1 cellular context compared by ENCODE assay signal in genomic region chr7:150357771-150358427, GRCh38.
TF ChIP-seq lines count a peak whose summit lies in the region.

No MANE protein-coding gene starts in this region.

TF ChIP-seq in HEK293, 187 proteins besides CTCF, POLR2A, EP300 and RAD21 (continued from another document):
- TF ChIP-seq ATF2 (tag by site-specific recombination; IDR thresholded peaks at IDR 0.05; ENCODE audit: low read depth) (no peak), ZBTB8A (tag by site-specific recombination; IDR thresholded peaks at IDR 0.05) (no peak), ZFP3 (tag by site-specific recombination; IDR thresholded peaks at IDR 0.05; ENCODE audit: low read depth) (no peak), ZNF146 (tag by site-specific recombination; IDR thresholded peaks at IDR 0.05) (no peak), ZNF24 (tag by site-specific recombination; IDR thresholded peaks at IDR 0.05) (no peak), ZNF121 (tag by site-specific recombination; IDR thresholded peaks at IDR 0.05) (no peak), ZNF48 (tag by site-specific recombination; IDR thresholded peaks at IDR 0.05) (no peak), ZNF623 (tag by site-specific recombination; IDR thresholded peaks at IDR 0.05) (no peak), ZNF660 (tag by site-specific recombination; IDR thresholded peaks at IDR 0.05) (no peak), ZNF571 (tag by site-specific recombination; IDR thresholded peaks at IDR 0.05) (no peak), EGR2 (tag by site-specific recombination; IDR thresholded peaks at IDR 0.05; ENCODE audit: low read depth) (no peak), ZNF600 (tag by site-specific recombination; IDR thresholded peaks at IDR 0.05) (no peak), KLF10 (tag by site-specific recombination; IDR thresholded peaks at IDR 0.05) (no peak), ZNF580 (tag by site-specific recombination; IDR thresholded peaks at IDR 0.05) (no peak), ZNF239 (tag by site-specific recombination; IDR thresholded peaks at IDR 0.05) (no peak), ZNF19 (tag by site-specific recombination; IDR thresholded peaks at IDR 0.05; ENCODE audit: low read depth) (no peak), ZNF791 (tag by site-specific recombination; IDR thresholded peaks at IDR 0.05) (no peak), ZNF37A (tag by site-specific recombination; IDR thresholded peaks at IDR 0.05) (no peak), ZNF530 (tag by site-specific recombination; IDR thresholded peaks at IDR 0.05; ENCODE audit: low read depth) (no peak), ZXDB (tag by site-specific recombination; IDR thresholded peaks at IDR 0.05) (no peak), ZBTB6 (tag by site-specific recombination; IDR thresholded peaks at IDR 0.05) (no peak), ZSCAN4 (tag by site-specific recombination; IDR thresholded peaks at IDR 0.05) (no peak), ZNF658 (tag by site-specific recombination; IDR thresholded peaks at IDR 0.05) (no peak), ZNF114 (tag by site-specific recombination; IDR thresholded peaks at IDR 0.05) (no peak), ZFP69B (tag by site-specific recombination; IDR thresholded peaks at IDR 0.05) (0 out of 2 replicates have a peak, but pooled peaks have one; percentile 17), ZNF324 (tag by site-specific recombination; IDR thresholded peaks at IDR 0.05) (no peak), ZNF221 (tag by site-specific recombination; IDR thresholded peaks at IDR 0.05; ENCODE audit: borderline replicate concordance) (no peak), ZNF391 (tag by site-specific recombination; IDR thresholded peaks at IDR 0.05; ENCODE audit: borderline replicate concordance, low read depth) (no peak), HOXA7 (CRISPR knock-in tag; IDR thresholded peaks at IDR 0.05; ENCODE audit: borderline replicate concordance) (no peak), ZNF354C (tag by site-specific recombination; IDR thresholded peaks at IDR 0.05; ENCODE audit: borderline replicate concordance, low read depth) (no peak), ZNF514 (tag by site-specific recombination; IDR thresholded peaks at IDR 0.05) (no peak), SP7 (tag by site-specific recombination; IDR thresholded peaks at IDR 0.05) (no peak), ZFHX2 (tag by site-specific recombination; conservative IDR thresholded peaks at IDR 0.05) (no peak), ZBTB11 (tag by site-specific recombination; conservative IDR thresholded peaks at IDR 0.05; ENCODE audit: low read depth) (no peak), ZBTB17 (tag by site-specific recombination; IDR thresholded peaks at IDR 0.05) (0 out of 2 replicates have a peak, but pooled peaks have one; percentile 18), ZEB2 (tag by site-specific recombination; IDR thresholded peaks at IDR 0.05) (no peak), ZNF560 (tag by site-specific recombination; IDR thresholded peaks at IDR 0.05; ENCODE audit: borderline replicate concordance) (no peak), ZNF202 (tag by site-specific recombination; IDR thresholded peaks at IDR 0.05; ENCODE audit: borderline replicate concordance) (no peak), ZNF112 (tag by site-specific recombination; IDR thresholded peaks at IDR 0.05) (no peak), ZNF350 (tag by site-specific recombination; IDR thresholded peaks at IDR 0.05) (no peak), RBAK (tag by site-specific recombination; IDR thresholded peaks at IDR 0.05) (no peak), ZNF10 (tag by site-specific recombination; IDR thresholded peaks at IDR 0.05) (no peak), ZNF529 (tag by site-specific recombination; IDR thresholded peaks at IDR 0.05; ENCODE audit: insufficient replicate concordance) (no peak), GFI1B (tag by site-specific recombination; IDR thresholded peaks at IDR 0.05) (no peak), ZNF792 (tag by site-specific recombination; IDR thresholded peaks at IDR 0.05) (no peak), ZNF639 (tag by site-specific recombination; IDR thresholded peaks at IDR 0.05) (no peak), ZNF423 (tag by site-specific recombination; IDR thresholded peaks at IDR 0.05) (no peak), FEZF1 (tag by site-specific recombination; IDR thresholded peaks at IDR 0.05) (no peak), ZNF169 (tag by site-specific recombination; IDR thresholded peaks at IDR 0.05) (no peak), KLF8 (tag by site-specific recombination; IDR thresholded peaks at IDR 0.05) (peak; percentile 12; the same call in 1 of the 2 replicates), ZNF23 (tag by site-specific recombination; IDR thresholded peaks at IDR 0.05; ENCODE audit: borderline replicate concordance) (no peak), IKZF3 (tag by site-specific recombination; IDR thresholded peaks at IDR 0.05) (peak; percentile 56; the same call in 1 of the 2 replicates), TRIM28 (IDR thresholded peaks at IDR 0.05; ENCODE audit: borderline replicate concordance, low read length) (peak; percentile 76; the same call in 1 of the 2 replicates), GLI2 (tag by site-specific recombination; IDR thresholded peaks at IDR 0.05; ENCODE audit: borderline replicate concordance, low read depth) (no peak), ZNF362 (tag by site-specific recombination; IDR thresholded peaks at IDR 0.05) (0 out of 2 replicates have a peak, but pooled peaks have one; percentile 83), ZNF214 (tag by site-specific recombination; IDR thresholded peaks at IDR 0.05; ENCODE audit: borderline replicate concordance) (no peak), OVOL3 (tag by site-specific recombination; IDR thresholded peaks at IDR 0.05) (0 out of 2 replicates have a peak, but pooled peaks have one; percentile 7), ZNF692 (tag by site-specific recombination; IDR thresholded peaks at IDR 0.05) (no peak)
